In genomic region chr4:140373328-140374129, GRCh38 we compare ENCODE assay signal across 8 cellular contexts. TPM values are rescaled to one million over a fixed set of nuclear protein-coding genes. Genes with fewer than 3 reads are reported as not detected.
DNase-seq lines count a peak whose midpoint lies in the region; TF ChIP-seq lines count a peak whose summit lies in the region.

SCOC (plus strand) TSS chr4:140373646; CDS start chr4:140379171, 5,525 bp downstream.

- CTCF ChIA-PET in HEK293T (lab: Yijun Ruan, JAX) = interaction anchor here (0.5 to 3.5 kb wide), 6 partner anchors 9 to 298 kb away, joined by 3 to 32 read pairs (median 6); no protein-coding TSS in a partner anchor

- peak; percentile 97 for DNase-seq in GF-D8 (lab: John Stamatoyannopoulos, UW)
- peak; percentile 97 for DNase-seq in HEK293T (ENCODE audit: extremely low spot score)
- DNase-seq in MV-4-11 (lab: John Stamatoyannopoulos, UW) = peak; percentile 99
- DNase-seq in SK-N-DZ (ENCODE audit: low spot score) = peak; percentile 99
- DNase-seq in activated naive CD4-positive, alpha-beta T cell treated with anti-CD3 and anti-CD28 coated beads, Interleukin-2, amount 50 U/mL, for 16 hours = peak; percentile 97
- peak; percentile 99 for DNase-seq in germinal center (ENCODE audit: low spot score)
- peak; percentile 98 for DNase-seq in non-pigmented ciliary epithelial cell (ENCODE audit: low read depth)
- peak; percentile 100 for DNase-seq in superior temporal gyrus (ENCODE audit: extremely low spot score)

- POLR2A ChIA-PET in HEK293T (lab: Yijun Ruan, JAX) = interaction anchor here (0.6 to 3.2 kb wide), 29 partner anchors 9 to 707 kb away, joined by 3 to 26 read pairs (median 3); partner anchors contain the start of genes CLGN, ELMOD2, MGST2 and TBC1D9

TF ChIP-seq in HEK293T, 16 proteins besides CTCF, POLR2A, EP300 and RAD21:
- TF ChIP-seq ELF4 (IDR thresholded peaks at IDR 0.05) (no peak), HDGF (IDR thresholded peaks at IDR 0.05; ENCODE audit: borderline replicate concordance) (no peak), FOXM1 (IDR thresholded peaks at IDR 0.05; ENCODE audit: borderline replicate concordance) (no peak), L3MBTL2 (conservative IDR thresholded peaks at IDR 0.05) (0 out of 2 replicates have a peak, but pooled peaks have one; percentile 23), PKNOX1 (IDR thresholded peaks at IDR 0.05) (peak; percentile 92)

RNA-seq across cellular contexts. Expression of gene SCOC, which starts in this region (rescaled TPM):
- polyA plus RNA-seq in SK-N-DZ (2014; cell fraction: cytosol; rRNA removed) = 82.5 and 85.3 TPM in 2 replicates
- polyA plus RNA-seq in SK-N-DZ (2014; cell fraction: nucleus; rRNA removed) = 46.2 and 56.6 TPM in 2 replicates

Comparison
In these comparisons a context has a peak if more than half of its experiments do, and no peak if none do; other contexts are left out.
1. Peak in every context shown above with its lines: DNase-seq.